15 cellular contexts compared by ENCODE assay signal in genomic region chr10:112539340-112539739, GRCh38.
"Had no signal": no experiment of that assay in that cellular context is flagged by ENCODE, and none has a peak within 500 bp of the region (broad histone marks: within the 10 kb centered on the region; RNA-seq: fewer than 3 reads in every experiment).

No MANE protein-coding gene starts in this region.

- H3K36me3 ChIP-seq: uterus had no signal

- ATAC-seq: left cardiac atrium, lower lobe of right lung had no signal

- H3K9ac ChIP-seq: parathyroid adenoma had no signal

- H3K4me1 ChIP-seq: parathyroid adenoma, thyroid gland, uterus had no signal

- H3K27ac Mint-ChIP-seq: activated naive CD8-positive, alpha-beta T cell; brain; endodermal cell; naive B cell had no signal

- H3K4me3 ChIP-seq: lower lobe of right lung, thyroid gland, uterus had no signal

- H3K4me3 Mint-ChIP-seq: activated naive CD8-positive, alpha-beta T cell; brain; endodermal cell; naive B cell had no signal

- DNase-seq: activated CD4-positive, alpha-beta T cell treated with anti-CD3 and anti-CD28 coated beads for 1 hour; activated CD4-positive, alpha-beta T cell treated with anti-CD3 and anti-CD28 coated beads, Interleukin-2, amount 50 U/mL, for 48 hours; activated gamma-delta T cell; activated T-cell treated with anti-CD3 and anti-CD28 coated beads, Interleukin-2, amount 50 U/mL, for 48 hours; amygdala; endodermal cell; erythroblast; left cardiac atrium; lower lobe of right lung; naive B cell; thyroid gland; uterus had no signal

- H3K27me3 ChIP-seq: thyroid gland, uterus had no signal

- H3K27ac ChIP-seq: lower lobe of right lung, parathyroid adenoma, thyroid gland, uterus had no signal

- H3K9me3 ChIP-seq: lower lobe of right lung, thyroid gland, uterus had no signal

- H3K27me3 Mint-ChIP-seq: activated naive CD8-positive, alpha-beta T cell; naive B cell had no signal
